Comparison of ENCODE assay signal across 8 cellular contexts in the genomic region with DNA sequence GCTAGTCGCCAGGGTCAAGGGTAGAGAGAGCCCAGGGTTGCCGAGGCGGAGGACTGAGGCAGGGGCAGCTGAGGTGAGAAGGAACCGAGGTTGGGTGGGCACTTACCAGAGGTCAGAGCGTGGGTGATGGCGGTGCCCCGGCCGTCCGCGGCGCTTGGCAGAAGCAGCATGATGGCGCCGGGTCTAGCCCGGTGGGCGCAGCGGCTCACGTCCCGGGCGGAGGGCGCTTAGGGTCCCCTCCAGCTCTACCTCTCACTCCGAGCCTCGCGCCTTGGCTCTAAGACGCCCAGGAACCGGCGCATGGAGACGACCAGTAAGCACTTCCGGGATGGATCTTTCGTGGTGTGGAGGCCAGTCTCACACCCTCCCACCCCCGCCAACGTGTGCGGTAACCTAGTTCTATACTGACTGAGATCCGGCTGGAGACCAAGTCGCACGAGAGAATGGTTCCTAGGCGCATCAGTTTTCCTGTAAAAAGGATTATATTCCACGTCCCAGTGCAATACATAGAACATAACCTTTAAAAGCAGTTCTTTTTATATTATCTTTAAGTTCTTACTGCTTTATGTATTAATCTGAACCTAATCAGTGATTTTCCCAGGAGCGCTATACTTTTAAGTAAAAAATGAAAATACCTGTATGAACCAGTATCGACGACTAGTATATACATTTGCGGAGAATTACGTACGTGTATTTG. TPM values are rescaled to one million over a fixed set of nuclear protein-coding genes. Genes with fewer than 3 reads are reported as not detected.
DNase-seq lines count a peak whose midpoint lies in the region; ATAC-seq and TF ChIP-seq lines count a peak whose summit lies in the region.

A gene with protein sequence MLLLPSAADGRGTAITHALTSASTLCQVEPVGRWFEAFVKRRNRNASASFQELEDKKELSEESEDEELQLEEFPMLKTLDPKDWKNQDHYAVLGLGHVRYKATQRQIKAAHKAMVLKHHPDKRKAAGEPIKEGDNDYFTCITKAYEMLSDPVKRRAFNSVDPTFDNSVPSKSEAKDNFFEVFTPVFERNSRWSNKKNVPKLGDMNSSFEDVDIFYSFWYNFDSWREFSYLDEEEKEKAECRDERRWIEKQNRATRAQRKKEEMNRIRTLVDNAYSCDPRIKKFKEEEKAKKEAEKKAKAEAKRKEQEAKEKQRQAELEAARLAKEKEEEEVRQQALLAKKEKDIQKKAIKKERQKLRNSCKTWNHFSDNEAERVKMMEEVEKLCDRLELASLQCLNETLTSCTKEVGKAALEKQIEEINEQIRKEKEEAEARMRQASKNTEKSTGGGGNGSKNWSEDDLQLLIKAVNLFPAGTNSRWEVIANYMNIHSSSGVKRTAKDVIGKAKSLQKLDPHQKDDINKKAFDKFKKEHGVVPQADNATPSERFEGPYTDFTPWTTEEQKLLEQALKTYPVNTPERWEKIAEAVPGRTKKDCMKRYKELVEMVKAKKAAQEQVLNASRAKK (minus strand): TSS at position 315 of the 697 bp plus-strand sequence. CDS start 145 bp downstream, at position 170.

- H3K4me1 ChIP-seq in SK-N-SH (ENCODE audit: control insufficient read depth in 1 of 2, insufficient read depth in 2 of 2, low read depth in 1 of 2, low read length in 1 of 2), result peaks cover 5 to 23% of the 10 kb centered on the region in 2 experiments; a peak in 2 of 4 replicates
- peaks cover 42% of the 10 kb centered on the region for H3K4me1 ChIP-seq in suprapubic skin

- POLR2A ChIA-PET in SK-N-SH (lab: Yijun Ruan, JAX), result no interaction called here

- DNase-seq in GM06990 (ENCODE audit: extremely low read depth, insufficient read length), result peak; percentile 84
- DNase-seq in NB4 (ENCODE audit: low read depth), result peak; percentile 98
- peak; percentile 96 for DNase-seq in SK-N-SH
- peak; percentile 85 for DNase-seq in activated naive CD4-positive, alpha-beta T cell treated with anti-CD3 and anti-CD28 coated beads, Interleukin-2, amount 50 U/mL, for 16 hours
- DNase-seq in glomerular endothelial cell (ENCODE audit: extremely low read depth, low read depth, low spot score), result peak; percentile 77
- peak; percentile 85 for DNase-seq in occipital lobe (lab: John Stamatoyannopoulos, UW)
- peak; percentile 90 to 91 for DNase-seq in suprapubic skin (ENCODE audit: low spot score in 2 of 2)

- H3K9ac ChIP-seq in SK-N-SH, result peak within 1 kb of the TSS; percentile 84

- peak; percentile 19 to 25; a peak in 1 of 4 replicates for TF ChIP-seq EP300 in SK-N-SH (IDR thresholded peaks at IDR 0.05; ENCODE audit: borderline replicate concordance in 1 of 2, low read depth in 1 of 2, low read length in 1 of 2)
- no peak for TF ChIP-seq EP300 in suprapubic skin (IDR thresholded peaks at IDR 0.05)

- H3K79me2 ChIP-seq in SK-N-SH (ENCODE audit: insufficient read depth), result peaks cover 84% of the 10 kb centered on the region

- peak; percentile 69 for ATAC-seq in HG02571 (IDR thresholded peaks at IDR 0.05; ENCODE audit: unreplicated experiment)

- H3F3A ChIP-seq in SK-N-SH (replicated peaks; ENCODE audit: insufficient read depth), result peaks cover 5% of the 10 kb centered on the region

- peaks cover 5% of the 10 kb centered on the region for H3K36me3 ChIP-seq in GM06990 (ENCODE audit: control insufficient read depth, insufficient read depth, low read length)
- H3K36me3 ChIP-seq in SK-N-SH (replicated peaks in 1 of 2; ENCODE audit: control insufficient read depth in 1 of 2, insufficient read depth in 2 of 2, low read length in 1 of 2), result peaks cover 13 to 22% of the 10 kb centered on the region in 2 experiments
- H3K36me3 ChIP-seq in suprapubic skin, result peaks cover 20% of the 10 kb centered on the region

- no peaks in the 10 kb centered on the region for H3K9me3 ChIP-seq in SK-N-SH
- H3K9me3 ChIP-seq in suprapubic skin, result no peaks in the 10 kb centered on the region

- H3K27me3 ChIP-seq in GM06990 (replicated peaks; ENCODE audit: control insufficient read depth, insufficient read depth, low read length), result no peaks in the 10 kb centered on the region
- H3K27me3 ChIP-seq in SK-N-SH (ENCODE audit: insufficient read depth), result no peaks in the 10 kb centered on the region
- no peaks in the 10 kb centered on the region for H3K27me3 ChIP-seq in suprapubic skin

- peak within 1 kb of the TSS; percentile 74 to 77 for H3K27ac ChIP-seq in SK-N-SH (ENCODE audit: low read depth in 2 of 2, low read length in 1 of 2)
- H3K27ac ChIP-seq in suprapubic skin, result peak within 1 kb of the TSS; percentile 87

- no peak for TF ChIP-seq CTCF in GM06990 (IDR thresholded peaks at IDR 0.05; ENCODE audit: insufficient read depth, low read length, poor library complexity, severe bottlenecking)
- no peak for TF ChIP-seq CTCF in NB4 (IDR thresholded peaks at IDR 0.05; ENCODE audit: low read depth, low read length)
- no peak for TF ChIP-seq CTCF in SK-N-SH (IDR thresholded peaks at IDR 0.05)
- TF ChIP-seq CTCF in suprapubic skin (IDR thresholded peaks at IDR 0.05), result no peak

- TF ChIP-seq RAD21 in SK-N-SH (IDR thresholded peaks at IDR 0.05; ENCODE audit: low read length), result no peak

- 13% methylated on average over 40 of the region's 43 CpGs for WGBS in SK-N-SH (ENCODE audit: low lambda C conversion rate)
- WGBS in suprapubic skin, result 14% methylated on average over 23 of the region's 43 CpGs

- H2AFZ ChIP-seq in SK-N-SH (ENCODE audit: low read depth), result peak within 1 kb of the TSS; percentile 99

- no peaks in the 10 kb centered on the region for H3K9me2 ChIP-seq in SK-N-SH

- H3K4me2 ChIP-seq in SK-N-SH, result peak within 1 kb of the TSS; percentile 77

- H3K4me3 ChIP-seq in GM06990 (replicated peaks; ENCODE audit: low read depth, low read length) (peak within 1 kb of the TSS; percentile 80), NB4 (ENCODE audit: low read depth, low read length) (peak within 1 kb of the TSS; percentile 84), SK-N-SH (ENCODE audit: low read depth in 2 of 2, low read length in 1 of 2) (peak within 1 kb of the TSS; percentile 74 to 76), suprapubic skin (peak within 1 kb of the TSS; percentile 89)

- TF ChIP-seq POLR2A in NB4 (IDR thresholded peaks at IDR 0.05; ENCODE audit: extremely low read depth, insufficient read length), result peak; percentile 92
- TF ChIP-seq POLR2A in suprapubic skin (IDR thresholded peaks at IDR 0.05), result peak in 1 of 2 donors; percentile 72

- CTCF ChIA-PET in SK-N-SH (lab: Yijun Ruan, JAX), result no interaction called here

- peaks cover 12% of the 10 kb centered on the region for H4K20me1 ChIP-seq in SK-N-SH (ENCODE audit: insufficient read depth)

TF ChIP-seq in SK-N-SH, 30 proteins besides CTCF, POLR2A, EP300 and RAD21 (continues in another document):
- TF ChIP-seq MEF2A (IDR thresholded peaks at IDR 0.05; ENCODE audit: borderline replicate concordance, low read depth) (no peak; the same call in 1 of the 2 replicates), TCF12 (IDR thresholded peaks at IDR 0.05) (peak; percentile 37; the same call in 1 of the 2 replicates), SMC3 (IDR thresholded peaks at IDR 0.05; ENCODE audit: low read depth, low read length) (no peak), USF2 (IDR thresholded peaks at IDR 0.05; ENCODE audit: borderline replicate concordance, low read depth, low read length) (no peak; the same call in 1 of the 2 replicates), NRF1 (IDR thresholded peaks at IDR 0.05; ENCODE audit: low read depth, low read length) (no peak), FOSL2 (IDR thresholded peaks at IDR 0.05; ENCODE audit: borderline replicate concordance, low read depth) (no peak), ELF1 (IDR thresholded peaks at IDR 0.05) (peak; percentile 98), SIN3A (IDR thresholded peaks at IDR 0.05; ENCODE audit: borderline replicate concordance, low read depth, low read length) (peak; percentile 97), USF1 (IDR thresholded peaks at IDR 0.05; ENCODE audit: borderline replicate concordance, low read depth) (peak; percentile 50; the same call in 1 of the 2 replicates), YY1 (IDR thresholded peaks at IDR 0.05; ENCODE audit: low read depth) (peak; percentile 80), MXI1 (IDR thresholded peaks at IDR 0.05; ENCODE audit: low read depth, low read length) (peak; percentile 99), TAF1 (IDR thresholded peaks at IDR 0.05; ENCODE audit: borderline replicate concordance, low read depth, low read length) (peak; percentile 98), FOXJ3 (CRISPR knock-in tag; IDR thresholded peaks at IDR 0.05) (no peak), RCOR1 (IDR thresholded peaks at IDR 0.05; ENCODE audit: low read length) (peak; percentile 84), JUND (IDR thresholded peaks at IDR 0.05) (no peak)
- TF ChIP-seq, protein P1, sequence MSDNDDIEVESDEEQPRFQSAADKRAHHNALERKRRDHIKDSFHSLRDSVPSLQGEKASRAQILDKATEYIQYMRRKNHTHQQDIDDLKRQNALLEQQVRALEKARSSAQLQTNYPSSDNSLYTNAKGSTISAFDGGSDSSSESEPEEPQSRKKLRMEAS (IDR thresholded peaks at IDR 0.05; ENCODE audit: low read depth), result peak; percentile 99

RNA-seq across cellular contexts. Expression of the gene that starts here (rescaled TPM):
- polyA plus RNA-seq in SK-N-SH (2012; rRNA removed), result 18.9 and 21.5 TPM in 2 replicates
- polyA plus RNA-seq in SK-N-SH (2012; cell fraction: cytosol; rRNA removed), result 17.3 and 26.5 TPM in 2 replicates
- 54.8 and 79.1 TPM in 2 replicates for polyA plus RNA-seq in SK-N-SH (2012; cell fraction: nucleus; rRNA removed)
- total RNA-seq in glomerular endothelial cell (12.0 and 20.0 TPM in 2 replicates), occipital lobe (15.9 TPM), suprapubic skin (10 to 100 TPM; 10.2 to 45.0 (median 17.8) TPM)

Comparison
In these comparisons a context has a peak if more than half of its experiments do, and no peak if none do; other contexts are left out.
1. Peak in every context shown above with its lines: DNase-seq, ATAC-seq, H3K4me3 ChIP-seq and H3K27ac ChIP-seq.